Comparison of ENCODE assay signal across 1 cellular context in genomic region chr1:202046227-202046626, GRCh38.
TF ChIP-seq lines count a peak whose summit lies in the region.

No MANE protein-coding gene starts in this region.

TF ChIP-seq in WTC11, 78 proteins besides CTCF, POLR2A, EP300 and RAD21 (continued from another document):
- TF ChIP-seq AFF4 (CRISPR knock-in tag; IDR thresholded peaks at IDR 0.05; ENCODE audit: borderline replicate concordance) (no peak), GABPB1 (CRISPR knock-in tag; IDR thresholded peaks at IDR 0.05) (peak; percentile 61; the same call in 1 of the 2 replicates)
